Comparison of ENCODE assay signal across 8 cellular contexts in the genomic region with DNA sequence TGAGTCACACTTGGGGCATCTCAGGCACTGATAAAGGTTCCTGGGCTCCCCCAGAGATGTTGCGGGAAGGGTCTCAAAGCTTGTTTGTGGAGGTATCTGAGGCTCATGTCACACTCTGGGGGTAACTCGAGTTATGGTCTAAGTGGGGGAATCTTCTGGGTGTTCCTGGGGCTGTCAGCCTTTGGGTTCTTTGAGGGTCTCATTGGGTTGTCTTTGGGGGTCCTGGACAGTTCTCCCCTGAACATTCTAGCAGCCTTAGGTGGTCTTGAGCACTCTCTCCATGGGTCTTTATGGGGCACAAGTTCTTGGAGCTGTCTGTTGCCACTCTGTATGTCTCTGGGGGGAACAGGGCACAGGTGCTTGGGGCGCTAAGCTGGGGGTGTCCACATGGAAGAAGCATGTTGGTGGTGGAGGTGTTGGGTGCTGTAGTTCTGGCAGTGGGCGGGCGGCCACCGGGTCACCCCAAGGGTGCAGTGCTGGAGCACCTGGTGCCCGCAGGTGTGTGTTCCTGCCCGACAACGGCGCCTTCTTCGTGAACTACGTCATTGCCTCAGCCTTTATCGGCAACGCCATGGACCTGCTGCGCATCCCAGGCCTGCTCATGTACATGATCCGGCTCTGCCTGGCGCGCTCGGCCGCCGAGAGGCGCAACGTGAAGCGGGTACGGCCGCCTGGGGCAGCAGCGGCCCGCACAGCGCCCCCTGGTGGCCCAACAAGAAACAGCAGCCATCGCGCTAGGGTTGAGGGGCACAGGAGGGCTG. TPM values are rescaled to one million over a fixed set of nuclear protein-coding genes. Genes with fewer than 3 reads are reported as not detected.
DNase-seq lines count a peak whose midpoint lies in the region; ATAC-seq lines count a peak whose summit lies in the region.

No MANE protein-coding gene starts in this region.

- CTCF ChIA-PET in activated CD8-positive, alpha-beta memory T cell treated with anti-CD3 and anti-CD28 coated beads, Interleukin-2, amount 10 ng/mL, durations not matched to agents 7 days and 5 days (lab: Charles Lee) = interaction anchor here (0.8 to 4.8 kb wide), 12 partner anchors 10 to 382 kb away, joined by 3 to 61 read pairs (median 4); partner anchors contain the start of gene VEGFA

- H3K4me1 Mint-ChIP-seq in activated CD8-positive, alpha-beta memory T cell treated with anti-CD3 and anti-CD28 coated beads, Interleukin-2, amount 10 ng/mL, durations not matched to agents 7 days and 5 days = peaks cover 3% of the 10 kb centered on the region

- no peaks in the 10 kb centered on the region for H3K27me3 Mint-ChIP-seq in activated CD8-positive, alpha-beta memory T cell treated with anti-CD3 and anti-CD28 coated beads, Interleukin-2, amount 10 ng/mL, durations not matched to agents 7 days and 5 days

- no peak overlapping the region for H3K27ac Mint-ChIP-seq in activated CD8-positive, alpha-beta memory T cell treated with anti-CD3 and anti-CD28 coated beads, Interleukin-2, amount 10 ng/mL, durations not matched to agents 7 days and 5 days

- peak; percentile 75 for ATAC-seq in HG02678 (IDR thresholded peaks at IDR 0.05; ENCODE audit: unreplicated experiment)
- ATAC-seq in activated CD8-positive, alpha-beta memory T cell treated with anti-CD3 and anti-CD28 coated beads, Interleukin-2, amount 10 ng/mL, durations not matched to agents 7 days and 5 days = peak; percentile 93

- H3K9me3 Mint-ChIP-seq in activated CD8-positive, alpha-beta memory T cell treated with anti-CD3 and anti-CD28 coated beads, Interleukin-2, amount 10 ng/mL, durations not matched to agents 7 days and 5 days (ENCODE audit: low read depth) = no peaks in the 10 kb centered on the region

- H3K36me3 Mint-ChIP-seq in activated CD8-positive, alpha-beta memory T cell treated with anti-CD3 and anti-CD28 coated beads, Interleukin-2, amount 10 ng/mL, durations not matched to agents 7 days and 5 days = no peaks in the 10 kb centered on the region

- H3K4me3 Mint-ChIP-seq in activated CD8-positive, alpha-beta memory T cell treated with anti-CD3 and anti-CD28 coated beads, Interleukin-2, amount 10 ng/mL, durations not matched to agents 7 days and 5 days = no peak overlapping the region

- DNase-seq in GDM1 (lab: John Stamatoyannopoulos, UW) = peak; percentile 57
- peak; percentile 39 for DNase-seq in NCI-H748 treated with DMSO at 0.1 percent for 48 hours (lab: John Stamatoyannopoulos, UW)
- DNase-seq in activated CD8-positive, alpha-beta memory T cell treated with anti-CD3 and anti-CD28 coated beads, Interleukin-2, amount 10 ng/mL, durations not matched to agents 7 days and 5 days = peak; percentile 83
- DNase-seq in epidermal melanocyte (ENCODE audit: insufficient read length, low spot score) = peak; percentile 68
- DNase-seq in myocyte (ENCODE audit: low read depth) = peak; percentile 60
- DNase-seq in stimulated activated CD8-positive, alpha-beta memory T cell treated with anti-CD3 and anti-CD28 coated beads, Interleukin-7, amount 100 ng/mL, for 1 hour (ENCODE audit: low read depth in 2 of 2) = peak; percentile 59 to 69
- no peak for DNase-seq in SW 1271 (lab: John Stamatoyannopoulos, UW)

RNA-seq across cellular contexts. Expression of gene CAPN11, which starts 7.1 kb away (rescaled TPM):
- not detected for total RNA-seq in activated CD8-positive, alpha-beta memory T cell treated with anti-CD3 and anti-CD28 coated beads, Interleukin-2, amount 10 ng/mL, durations not matched to agents 7 days and 5 days
- 0.31 and 1.0 TPM in 2 replicates for total RNA-seq in myocyte
- polyA plus RNA-seq in myocyte (2012) = 0.15 TPM

RNA-seq across cellular contexts. Expression of gene TMEM63B, which starts 24.2 kb away (rescaled TPM):
- 10 to 100 TPM; 11.1 to 11.6 TPM for total RNA-seq in activated CD8-positive, alpha-beta memory T cell treated with anti-CD3 and anti-CD28 coated beads, Interleukin-2, amount 10 ng/mL, durations not matched to agents 7 days and 5 days
- total RNA-seq in myocyte = 45.2 and 46.7 TPM in 2 replicates
- polyA plus RNA-seq in myocyte (2012) = 72.4 TPM

RNA-seq across cellular contexts. Expression of gene MRPL14, which starts 24.3 kb away (rescaled TPM):
- total RNA-seq in activated CD8-positive, alpha-beta memory T cell treated with anti-CD3 and anti-CD28 coated beads, Interleukin-2, amount 10 ng/mL, durations not matched to agents 7 days and 5 days = 10 to 100 TPM; 45.8 to 47.5 TPM
- 66.6 and 68.6 TPM in 2 replicates for total RNA-seq in myocyte
- polyA plus RNA-seq in myocyte (2012) = 107 TPM

Comparison
In these comparisons a context has a peak if more than half of its experiments do, and no peak if none do; other contexts are left out.
1. DNase-seq: peak in GDM1 (single experiment), NCI-H748 treated with DMSO at 0.1 percent for 48 hours (single experiment), activated CD8-positive, alpha-beta memory T cell treated with anti-CD3 and anti-CD28 coated beads, Interleukin-2, amount 10 ng/mL, durations not matched to agents 7 days and 5 days (single experiment), epidermal melanocyte (single experiment), myocyte (single experiment) and stimulated activated CD8-positive, alpha-beta memory T cell treated with anti-CD3 and anti-CD28 coated beads, Interleukin-7, amount 100 ng/mL, for 1 hour (2 of 2); none in SW 1271 (0 of 2).